In the genomic region with DNA sequence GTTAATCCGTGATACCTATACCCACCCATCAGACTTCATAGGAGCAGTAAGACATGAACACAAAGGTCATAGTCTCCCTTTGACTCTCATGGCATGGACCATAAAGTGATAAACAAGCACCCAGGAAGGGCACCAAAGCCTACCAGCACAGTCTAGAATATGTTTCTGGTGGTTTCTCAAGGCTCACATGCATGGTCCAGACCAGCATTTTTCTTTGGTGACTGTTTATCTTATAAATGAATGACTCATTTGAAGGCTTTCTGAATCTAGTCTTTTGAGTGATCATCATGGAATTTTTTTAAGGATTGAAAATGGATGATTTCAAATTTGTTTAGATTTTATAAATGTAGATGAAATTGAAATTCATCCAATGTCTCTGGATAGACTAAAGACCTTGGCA, we compare ENCODE assay signal across 19 cellular contexts. TPM values are rescaled to one million over a fixed set of nuclear protein-coding genes. Genes with fewer than 3 reads are reported as not detected.
DNase-seq lines count a peak whose midpoint lies in the region; ATAC-seq and TF ChIP-seq lines count a peak whose summit lies in the region.
"Had no signal": no experiment of that assay in that cellular context is flagged by ENCODE, and none has a peak within 500 bp of the region (broad histone marks: within the 10 kb centered on the region; RNA-seq: fewer than 3 reads in every experiment).

No MANE protein-coding gene starts in this region.

- no peak for ATAC-seq in HG03565 (IDR thresholded peaks at IDR 0.05; ENCODE audit: unreplicated experiment)
- ATAC-seq: effector memory CD8-positive, alpha-beta T cell; T-cell had no signal

- no peak overlapping the region for H3K9ac ChIP-seq in adipocyte (ENCODE audit: low read length)

- H3K4me1 ChIP-seq in adipocyte (ENCODE audit: control insufficient read depth, insufficient read depth, low read length), result peaks cover 10% of the 10 kb centered on the region
- no peaks in the 10 kb centered on the region for H3K4me1 ChIP-seq in vagina
- H3K4me1 ChIP-seq: stomach had no signal

- H3K9me3 ChIP-seq in adipocyte (ENCODE audit: control insufficient read depth, low read length), result no peaks in the 10 kb centered on the region
- H3K9me3 ChIP-seq in vagina, result no peaks in the 10 kb centered on the region
- H3K9me3 ChIP-seq: stomach had no signal

- TF ChIP-seq POLR2A in vagina (IDR thresholded peaks at IDR 0.05), result no peak

- DNase-seq in HCEC 1CT, result peak; percentile 77
- peak; percentile 71 for DNase-seq in adipocyte (ENCODE audit: low read depth)
- peak; percentile 73 for DNase-seq in fibroblast of the aortic adventitia (ENCODE audit: low read depth)
- DNase-seq in vagina (ENCODE audit: extremely low spot score in 2 of 2), result no peak
- DNase-seq in NCI-H82 (lab: John Stamatoyannopoulos, UW), result no peak
- no peak for DNase-seq in NCI-H345 (lab: John Stamatoyannopoulos, UW)
- DNase-seq: activated B cell treated with CpG ODN at 0.5 μM for 24 hours; effector memory CD8-positive, alpha-beta T cell; head of caudate nucleus; kidney; MM.1S; NCI-H2029; NCI-H526; stomach; T-cell had no signal

- no peaks in the 10 kb centered on the region for H3K36me3 ChIP-seq in adipocyte (ENCODE audit: control insufficient read depth, insufficient read depth, low read length, severe bottlenecking)
- H3K36me3 ChIP-seq in vagina, result no peaks in the 10 kb centered on the region
- H3K36me3 ChIP-seq: cardiac muscle cell, stomach had no signal

- H3K27me3 ChIP-seq in adipocyte (replicated peaks; ENCODE audit: control insufficient read depth, insufficient read depth, low read length) (no peaks in the 10 kb centered on the region), vagina (no peaks in the 10 kb centered on the region)
- H3K27me3 ChIP-seq: cardiac muscle cell, stomach had no signal

- peak overlapping the region; percentile 58 for H3K27ac ChIP-seq in vagina
- H3K27ac ChIP-seq: cardiac muscle cell, stomach had no signal

- no peak overlapping the region for H3K4me3 ChIP-seq in adipocyte (ENCODE audit: low read length)
- no peak overlapping the region for H3K4me3 ChIP-seq in fibroblast of the aortic adventitia (ENCODE audit: low read depth, low read length)
- H3K4me3 ChIP-seq in vagina, result no peak overlapping the region
- H3K4me3 ChIP-seq: cardiac muscle cell, smooth muscle cell, stomach had no signal

- intact Hi-C loops in vagina (cut with DNase I), result no loop called here

- no peak for TF ChIP-seq CTCF in fibroblast of the aortic adventitia (IDR thresholded peaks at IDR 0.05; ENCODE audit: insufficient read depth, low read length)
- no peak for TF ChIP-seq CTCF in vagina (IDR thresholded peaks at IDR 0.05)

RNA-seq across cellular contexts. Expression of gene AMELX, which starts 32.0 kb away (rescaled TPM):
- not detected in 2 replicates for total RNA-seq in fibroblast of the aortic adventitia (ENCODE audit: low replicate concordance)
- total RNA-seq in vagina, result not detected
- total RNA-seq: activated B cell treated with CpG ODN at 0.5 μM for 24 hours, cardiac muscle cell, kidney, omental fat pad, smooth muscle cell, stomach, T-cell had no signal

Comparison
In these comparisons a context has a peak if more than half of its experiments do, and no peak if none do; other contexts are left out.
1. DNase-seq: peak in HCEC 1CT (single experiment), adipocyte (single experiment) and fibroblast of the aortic adventitia (single experiment); none in vagina (0 of 2), NCI-H82 (single experiment) and NCI-H345 (single experiment).